In genomic region chr3:42257007-42257406, GRCh38 we compare ENCODE assay signal across 20 cellular contexts. TPM values are rescaled to one million over a fixed set of nuclear protein-coding genes. Genes with fewer than 3 reads are reported as not detected.
DNase-seq lines count a peak whose midpoint lies in the region; ATAC-seq and TF ChIP-seq lines count a peak whose summit lies in the region.
"Had no signal": no experiment of that assay in that cellular context is flagged by ENCODE, and none has a peak within 500 bp of the region (broad histone marks: within the 10 kb centered on the region; RNA-seq: fewer than 3 reads in every experiment).

No MANE protein-coding gene starts in this region.

- CTCF ChIA-PET in PC-3 (lab: Charles Lee): no interaction called here
- CTCF ChIA-PET in mammary epithelial cell (lab: Charles Lee; ENCODE audit: low non-redundant PET): no interaction called here

- peaks cover 44% of the 10 kb centered on the region for H3K4me1 ChIP-seq in PC-3 (ENCODE audit: insufficient read depth, low read length)
- H3K4me1 ChIP-seq in mammary epithelial cell (ENCODE audit: insufficient read depth, low read length): peaks cover 48% of the 10 kb centered on the region
- H3K4me1 ChIP-seq in smooth muscle cell (ENCODE audit: low read depth): peaks cover 2% of the 10 kb centered on the region

- WGBS in mammary epithelial cell (ENCODE audit: low coverage, missing lambda C conversion rate): 22% methylated on average over 6 of the region's 7 CpGs
- 78% methylated on average over 7 of the region's 7 CpGs for WGBS in smooth muscle cell (ENCODE audit: low lambda C conversion rate)

- H3F3A ChIP-seq in PC-3 (ENCODE audit: low read length, unreplicated experiment) (no peaks in the 10 kb centered on the region), smooth muscle cell (ENCODE audit: low read depth) (no peaks in the 10 kb centered on the region)

- H3K79me2 ChIP-seq in PC-3 (ENCODE audit: low read length): no peaks in the 10 kb centered on the region
- no peaks in the 10 kb centered on the region for H3K79me2 ChIP-seq in mammary epithelial cell (ENCODE audit: insufficient read depth, low read length)
- H3K79me2 ChIP-seq in smooth muscle cell (ENCODE audit: low read depth): no peaks in the 10 kb centered on the region

- H3K9me3 ChIP-seq in PC-3 (ENCODE audit: low read length) (no peaks in the 10 kb centered on the region), mammary epithelial cell (replicated peaks; ENCODE audit: insufficient read depth, low read length) (no peaks in the 10 kb centered on the region), smooth muscle cell (replicated peaks; ENCODE audit: low read depth) (no peaks in the 10 kb centered on the region)

- peak; percentile 3 for DNase-seq in NCI-H2171 treated with DMSO at 0.1 percent for 48 hours (lab: John Stamatoyannopoulos, UW)
- no peak for DNase-seq in NCI-H2171 (lab: John Stamatoyannopoulos, UW)
- no peak for DNase-seq in PC-3
- peak; percentile 83 for DNase-seq in mammary epithelial cell
- no peak for DNase-seq in smooth muscle cell (lab: John Stamatoyannopoulos, UW; ENCODE audit: unreplicated experiment)
- no peak for DNase-seq in NCI-H69 (lab: John Stamatoyannopoulos, UW)
- DNase-seq in KG1 (lab: John Stamatoyannopoulos, UW): no peak
- DNase-seq: CD4-positive, alpha-beta memory T cell; DMS53; H9; NCI-H1436; NCI-H2029 treated with DMSO at 0.1 percent for 48 hours; NCI-H446; SHP77; T-helper 1 cell had no signal

- H3K27ac ChIP-seq in PC-3 (ENCODE audit: low read length): no peak overlapping the region
- peak overlapping the region; percentile 42 for H3K27ac ChIP-seq in mammary epithelial cell (ENCODE audit: insufficient read depth, low read depth, low read length)
- peak overlapping the region; percentile 59 for H3K27ac ChIP-seq in smooth muscle cell (ENCODE audit: low read depth)

- H3K27me3 ChIP-seq in PC-3 (ENCODE audit: low read length) (no peaks in the 10 kb centered on the region), mammary epithelial cell (ENCODE audit: insufficient read depth, low read length) (no peaks in the 10 kb centered on the region), smooth muscle cell (ENCODE audit: low read depth) (peaks cover 13% of the 10 kb centered on the region)

- H3K4me2 ChIP-seq in PC-3 (ENCODE audit: low read length): peak overlapping the region; percentile 56; the same call in 1 of the 2 replicates
- H3K4me2 ChIP-seq in mammary epithelial cell (ENCODE audit: insufficient read depth, low read depth, low read length): peak overlapping the region; percentile 46
- no peak overlapping the region for H3K4me2 ChIP-seq in smooth muscle cell

- in situ Hi-C loops in mammary epithelial cell (cut with MboI; ENCODE audit: low sequenced_read_pairs in 2 of 2): no loop called here

- H3K9ac ChIP-seq in PC-3 (ENCODE audit: low read length) (no peak overlapping the region), mammary epithelial cell (ENCODE audit: insufficient read depth, low read length) (no peak overlapping the region), smooth muscle cell (ENCODE audit: low read depth) (no peak overlapping the region)

- no TSS peak for BruUV-seq in PC-3 (replicated peaks; lab: Mats Ljungman, UMichigan)
- BruUV-seq in mammary epithelial cell (replicated peaks; lab: Mats Ljungman, UMichigan): no TSS peak

- POLR2A ChIA-PET in PC-3 (lab: Charles Lee; ENCODE audit: unreplicated experiment): no interaction called here

- H3K36me3 ChIP-seq in PC-3 (ENCODE audit: low read depth, low read length): no peaks in the 10 kb centered on the region
- H3K36me3 ChIP-seq in mammary epithelial cell (ENCODE audit: insufficient read depth, low read length): no peaks in the 10 kb centered on the region
- no peaks in the 10 kb centered on the region for H3K36me3 ChIP-seq in smooth muscle cell (ENCODE audit: low read depth)

- H4K20me1 ChIP-seq in PC-3 (ENCODE audit: low read length) (no peaks in the 10 kb centered on the region), mammary epithelial cell (ENCODE audit: insufficient read depth, low read length) (no peaks in the 10 kb centered on the region), smooth muscle cell (ENCODE audit: low read depth) (no peaks in the 10 kb centered on the region)

- H2AFZ ChIP-seq in PC-3 (ENCODE audit: low read length): no peak overlapping the region
- peak overlapping the region; percentile 58 for H2AFZ ChIP-seq in mammary epithelial cell (ENCODE audit: low read depth, low read length)
- H2AFZ ChIP-seq in smooth muscle cell (ENCODE audit: low read depth): no peak overlapping the region

- H3K9me2 ChIP-seq in PC-3 (replicated peaks; ENCODE audit: low read length): no peaks in the 10 kb centered on the region

- intact Hi-C loops in PC-3 (cut with micrococcal nuclease) (loop anchor here (5.0 kb wide), 1 partner anchor 120 kb away; no protein-coding TSS in a partner anchor), mammary epithelial cell (cut with micrococcal nuclease) (loop anchor here (2.0 kb wide), 1 partner anchor 80 kb away; no protein-coding TSS in a partner anchor)

- TF ChIP-seq CTCF in PC-3 (conservative IDR thresholded peaks at IDR 0.05; ENCODE audit: low read depth, low read length) (no peak), mammary epithelial cell (conservative IDR thresholded peaks at IDR 0.05 in 1 of 2, IDR thresholded peaks at IDR 0.05 in 1 of 2; ENCODE audit: extremely low read depth in 1 of 2, insufficient read depth in 1 of 2, low read depth in 1 of 2, low read length in 2 of 2) (no peak), smooth muscle cell (IDR thresholded peaks at IDR 0.05; ENCODE audit: borderline replicate concordance, insufficient read depth, poor library complexity, severe bottlenecking) (no peak)

- H3K4me3 ChIP-seq in PC-3 (ENCODE audit: low read length) (no peak overlapping the region), mammary epithelial cell (replicated peaks in 1 of 3; ENCODE audit: insufficient read depth in 1 of 3, low read depth in 2 of 3, low read length in 3 of 3) (no peak overlapping the region), smooth muscle cell (no peak overlapping the region)

- ATAC-seq in PC-3: no peak
- ATAC-seq in HG02884 (IDR thresholded peaks at IDR 0.05; ENCODE audit: unreplicated experiment): no peak

- dilution Hi-C loops in mammary epithelial cell (cut with HindIII; ENCODE audit: low sequenced_read_pairs): loop anchor here (25.0 kb wide), 1 partner anchor 180 kb away; no protein-coding TSS in a partner anchor

RNA-seq across cellular contexts. Expression of gene CCK, which starts 9.0 kb away (rescaled TPM):
- total RNA-seq in PC-3 (2014; rRNA removed): 0.46 TPM in 1 of 2 replicates, not detected in the other
- total RNA-seq in mammary epithelial cell: 1 to 10 TPM in 1 of 2 donors, not detected in 1; 1.5 TPM
- 0.99 TPM for polyA plus RNA-seq in mammary epithelial cell
- polyA minus RNA-seq in mammary epithelial cell: not detected
- not detected in 2 replicates for total RNA-seq in smooth muscle cell
- polyA plus RNA-seq in smooth muscle cell: not detected in 2 replicates
- total RNA-seq: Calu3; CD4-positive, alpha-beta memory T cell; G401; LHCN-M2 had no signal
- polyA plus RNA-seq: BJ; CD4-positive, alpha-beta memory T cell had no signal

Comparison
In these comparisons a context has a peak if more than half of its experiments do, and no peak if none do; other contexts are left out.
1. DNase-seq: peak in NCI-H2171 treated with DMSO at 0.1 percent for 48 hours (single experiment) and mammary epithelial cell (single experiment); none in NCI-H2171 (single experiment), PC-3 (single experiment), smooth muscle cell (single experiment), NCI-H69 (single experiment) and KG1 (single experiment).